In genomic region chr18:75456277-75456676, GRCh38 we compare ENCODE assay signal across 1 cellular context.
TF ChIP-seq lines count a peak whose summit lies in the region.

No MANE protein-coding gene starts in this region.

TF ChIP-seq in WTC11, 78 proteins besides CTCF, POLR2A, EP300 and RAD21 (continued from another document):
- TF ChIP-seq PRDM15 (CRISPR knock-in tag; IDR thresholded peaks at IDR 0.05) (no peak), ATF2 (CRISPR knock-in tag; IDR thresholded peaks at IDR 0.05; ENCODE audit: borderline replicate concordance, low read depth) (no peak), KAT7 (CRISPR knock-in tag; IDR thresholded peaks at IDR 0.05; ENCODE audit: borderline replicate concordance) (no peak), ZNF121 (CRISPR knock-in tag; IDR thresholded peaks at IDR 0.05) (no peak)
TF ChIP-seq in WTC11: peak in this region for 0.
